In the genomic region with DNA sequence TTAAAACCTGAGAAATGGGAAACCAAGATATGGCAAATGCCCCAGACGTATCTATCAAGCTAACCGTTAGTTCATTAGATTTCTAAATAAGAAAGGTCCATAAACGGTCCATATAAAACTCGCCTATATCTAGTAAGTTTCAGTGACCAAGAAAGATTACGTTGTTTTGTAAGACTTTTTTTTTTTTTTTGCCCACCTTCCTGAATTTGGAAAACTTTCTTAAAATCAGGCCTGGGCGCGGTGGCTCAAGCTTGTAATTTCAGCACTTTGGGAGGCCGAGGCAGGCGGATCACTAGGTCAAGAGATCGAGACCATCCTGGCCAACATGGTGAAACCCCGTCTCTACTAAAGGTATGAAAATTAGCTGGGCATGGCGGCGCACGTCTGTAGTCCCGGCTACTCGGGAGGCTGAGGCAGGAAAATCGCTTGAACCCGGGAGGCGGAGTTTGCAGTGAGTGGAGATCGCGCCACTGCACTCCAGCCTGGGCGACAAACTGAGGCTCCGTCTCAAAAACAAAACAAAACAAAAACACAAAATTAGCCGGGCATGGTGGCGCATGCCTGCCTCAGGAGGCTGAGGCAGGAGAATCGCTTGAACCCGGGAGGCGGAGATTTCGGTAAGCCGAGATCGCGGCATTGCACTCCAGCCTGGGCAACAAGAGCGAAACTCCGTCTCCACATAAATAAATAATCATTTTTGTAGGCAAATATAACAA, we compare ENCODE assay signal across 8 cellular contexts. TPM values are rescaled to one million over a fixed set of nuclear protein-coding genes. Genes with fewer than 3 reads are reported as not detected.
A peak's percentile ranks its signal among the peaks of the same experiment; 100 is the strongest.
DNase-seq lines count a peak whose midpoint lies in the region; ATAC-seq and TF ChIP-seq lines count a peak whose summit lies in the region.
"Not testable (repeated sequence)": the region's sequence is repeated elsewhere in the genome, so short reads cannot be mapped to it uniquely, and the experiment has no call there.

No MANE protein-coding gene starts in this region.

- not testable (repeated sequence) for TF ChIP-seq POLR2A in esophagus muscularis mucosa (IDR thresholded peaks at IDR 0.05; ENCODE audit: low read depth)
- TF ChIP-seq POLR2A in upper lobe of left lung (IDR thresholded peaks at IDR 0.05), result peak in 1 of 4 donors; percentile 25

- peak in 1 of 2 donors; percentile 8 for TF ChIP-seq RAD21 in liver (IDR thresholded peaks at IDR 0.05)

- not testable (repeated sequence) for TF ChIP-seq CTCF in esophagus muscularis mucosa (IDR thresholded peaks at IDR 0.05); liver (IDR thresholded peaks at IDR 0.05; ENCODE audit: low read depth, low read length, missing input control); upper lobe of left lung (IDR thresholded peaks at IDR 0.05)

- ATAC-seq in activated naive CD8-positive, alpha-beta T cell treated with anti-CD3 and anti-CD28 coated beads, Interleukin-2, amount 10 ng/mL, durations not matched to agents 7 days and 5 days (ENCODE audit: low read depth); upper lobe of left lung (ENCODE audit: low FRiP score in 2 of 2): not testable (repeated sequence)

- intact Hi-C loops in esophagus muscularis mucosa (cut with DNase I), result loop anchor here (5.0 kb wide), 2 partner anchors 50 to 140 kb away; partner anchors contain the start of gene MTMR12

- not testable (repeated sequence) for TF ChIP-seq EP300 in esophagus muscularis mucosa (IDR thresholded peaks at IDR 0.05); upper lobe of left lung (IDR thresholded peaks at IDR 0.05)

- peaks cover 35 to 65% (median 62%) of the 10 kb centered on the region in 4 donors for H3K4me1 ChIP-seq in esophagus muscularis mucosa
- peaks cover 3 to 14% (median 9%) of the 10 kb centered on the region in 4 donors for H3K4me1 ChIP-seq in liver (ENCODE audit: control insufficient read depth in 4 of 4, insufficient read depth in 4 of 4, low read length in 3 of 4)
- peaks cover 12% of the 10 kb centered on the region for H3K4me1 ChIP-seq in rectal smooth muscle tissue (ENCODE audit: control insufficient read depth, insufficient read depth, low read length)
- peaks cover 31 to 60% (median 46%) of the 10 kb centered on the region in 4 donors for H3K4me1 ChIP-seq in upper lobe of left lung

- POLR2A ChIA-PET in activated naive CD8-positive, alpha-beta T cell treated with anti-CD3 and anti-CD28 coated beads, Interleukin-2, amount 10 ng/mL, durations not matched to agents 7 days and 5 days (lab: Charles Lee), result interaction anchor here (0.7 kb wide), 3 partner anchors 9 to 359 kb away, joined by 3 read pairs; no protein-coding TSS in a partner anchor

- H3K27me3 ChIP-seq in esophagus muscularis mucosa; liver (ENCODE audit: control insufficient read depth in 4 of 4, insufficient read depth in 4 of 4, low read length in 3 of 4); rectal smooth muscle tissue (ENCODE audit: control insufficient read depth, insufficient read depth, low read length); upper lobe of left lung: not testable (repeated sequence)

- peak overlapping the region; percentile 67 to 97 (median 82) for H3K4me3 ChIP-seq in esophagus muscularis mucosa
- H3K4me3 ChIP-seq in liver (ENCODE audit: low read depth in 1 of 3, low read length in 3 of 3), result peak overlapping the region; percentile 65 to 98 (median 93)
- H3K4me3 ChIP-seq in rectal smooth muscle tissue (ENCODE audit: low read length), result peak overlapping the region; percentile 96
- H3K4me3 ChIP-seq in upper lobe of left lung, result peak overlapping the region; percentile 51 to 91 (median 76)

- H3K36me3 ChIP-seq in esophagus muscularis mucosa, result peaks cover 0 to 36% (median 15%) of the 10 kb centered on the region in 4 donors
- peaks cover 0 to 30% (median 23%) of the 10 kb centered on the region in 4 donors for H3K36me3 ChIP-seq in liver (ENCODE audit: control insufficient read depth in 4 of 4, insufficient read depth in 3 of 4, low read depth in 1 of 4, low read length in 3 of 4)
- H3K36me3 ChIP-seq in rectal smooth muscle tissue (ENCODE audit: control insufficient read depth, insufficient read depth, low read length), result not testable (repeated sequence)
- H3K36me3 ChIP-seq in upper lobe of left lung, result peaks cover 0 to 41% (median 6%) of the 10 kb centered on the region in 4 donors

- H3K27me3 Mint-ChIP-seq in T-helper 2 cell treated with Interferon-gamma antibody and Interleukin-4, amounts not matched to agents 5 μg/mL and 100 μg/mL, for 36 hours (ENCODE audit: low read depth); activated naive CD8-positive, alpha-beta T cell treated with anti-CD3 and anti-CD28 coated beads, Interleukin-2, amount 10 ng/mL, durations not matched to agents 7 days and 5 days: not testable (repeated sequence)

- peak; percentile 34 for DNase-seq in EH (ENCODE audit: low read depth)
- peak; percentile 27 for DNase-seq in NCI-H1105 treated with DMSO at 0.1 percent for 48 hours (lab: John Stamatoyannopoulos, UW)
- DNase-seq in T-helper 2 cell treated with Interferon-gamma antibody and Interleukin-4, amounts not matched to agents 5 μg/mL and 100 μg/mL, for 36 hours (ENCODE audit: low spot score), result peak; percentile 26
- DNase-seq in activated naive CD8-positive, alpha-beta T cell treated with anti-CD3 and anti-CD28 coated beads, Interleukin-2, amount 10 ng/mL, durations not matched to agents 7 days and 5 days, result peak; percentile 44
- not testable (repeated sequence) for DNase-seq in esophagus muscularis mucosa (ENCODE audit: extremely low spot score)
- DNase-seq in upper lobe of left lung, result peak in 1 of 2 donors; percentile 28

- H3K27ac ChIP-seq in esophagus muscularis mucosa (replicated peaks in 1 of 4) (peak overlapping the region; percentile 96 to 100 (median 98)), liver (ENCODE audit: low read depth in 1 of 2, low read length in 2 of 2) (peak overlapping the region; percentile 99 to 100), rectal smooth muscle tissue (ENCODE audit: low read depth, low read length) (peak overlapping the region; percentile 100), upper lobe of left lung (peak overlapping the region; percentile 98 to 100 (median 100))

- H3K4me3 Mint-ChIP-seq in T-helper 2 cell treated with Interferon-gamma antibody and Interleukin-4, amounts not matched to agents 5 μg/mL and 100 μg/mL, for 36 hours, result peak overlapping the region; percentile 99
- H3K4me3 Mint-ChIP-seq in activated naive CD8-positive, alpha-beta T cell treated with anti-CD3 and anti-CD28 coated beads, Interleukin-2, amount 10 ng/mL, durations not matched to agents 7 days and 5 days, result peak overlapping the region; percentile 98

- not testable (repeated sequence) for H3K9me3 ChIP-seq in esophagus muscularis mucosa; liver (ENCODE audit: control insufficient read depth in 4 of 4, low read length in 3 of 4); upper lobe of left lung

- peak overlapping the region; percentile 100 for H3K27ac Mint-ChIP-seq in T-helper 2 cell treated with Interferon-gamma antibody and Interleukin-4, amounts not matched to agents 5 μg/mL and 100 μg/mL, for 36 hours
- peak overlapping the region; percentile 98 for H3K27ac Mint-ChIP-seq in activated naive CD8-positive, alpha-beta T cell treated with anti-CD3 and anti-CD28 coated beads, Interleukin-2, amount 10 ng/mL, durations not matched to agents 7 days and 5 days

- not testable (repeated sequence) for H3K9me3 Mint-ChIP-seq in T-helper 2 cell treated with Interferon-gamma antibody and Interleukin-4, amounts not matched to agents 5 μg/mL and 100 μg/mL, for 36 hours; activated naive CD8-positive, alpha-beta T cell treated with anti-CD3 and anti-CD28 coated beads, Interleukin-2, amount 10 ng/mL, durations not matched to agents 7 days and 5 days

- WGBS in esophagus muscularis mucosa, result 10% methylated on average over 34 of the region's 34 CpGs
- 7% methylated on average over 34 of the region's 34 CpGs for WGBS in liver
- WGBS in upper lobe of left lung, 2 donors, result 6 to 7% methylated on average over 33 to 34 of the region's 34 CpGs

- peak overlapping the region; percentile 58 to 100 for H3K9ac ChIP-seq in liver (ENCODE audit: low read depth in 1 of 2, low read length in 2 of 2)
- not testable (repeated sequence) for H3K9ac ChIP-seq in rectal smooth muscle tissue (ENCODE audit: low read length)

- H3K4me1 Mint-ChIP-seq in T-helper 2 cell treated with Interferon-gamma antibody and Interleukin-4, amounts not matched to agents 5 μg/mL and 100 μg/mL, for 36 hours (ENCODE audit: low read depth), result peaks cover 36% of the 10 kb centered on the region
- peaks cover 28% of the 10 kb centered on the region for H3K4me1 Mint-ChIP-seq in activated naive CD8-positive, alpha-beta T cell treated with anti-CD3 and anti-CD28 coated beads, Interleukin-2, amount 10 ng/mL, durations not matched to agents 7 days and 5 days

- H3K36me3 Mint-ChIP-seq in T-helper 2 cell treated with Interferon-gamma antibody and Interleukin-4, amounts not matched to agents 5 μg/mL and 100 μg/mL, for 36 hours (ENCODE audit: low read depth), result peaks cover 48% of the 10 kb centered on the region
- peaks cover 22% of the 10 kb centered on the region for H3K36me3 Mint-ChIP-seq in activated naive CD8-positive, alpha-beta T cell treated with anti-CD3 and anti-CD28 coated beads, Interleukin-2, amount 10 ng/mL, durations not matched to agents 7 days and 5 days

TF ChIP-seq in liver, 16 proteins besides CTCF, POLR2A, EP300 and RAD21:
- TF ChIP-seq YY1 (IDR thresholded peaks at IDR 0.05), result peak; percentile 77

RNA-seq across cellular contexts. Expression of gene GOLPH3, which starts 1.8 kb away (rescaled TPM):
- 10 to 100 TPM; 65.3 to 69.7 TPM for total RNA-seq in activated naive CD8-positive, alpha-beta T cell treated with anti-CD3 and anti-CD28 coated beads, Interleukin-2, amount 10 ng/mL, durations not matched to agents 7 days and 5 days
- total RNA-seq in esophagus muscularis mucosa, result 100 to 1,000 TPM; 149 to 277 (median 187) TPM
- total RNA-seq in liver, result 100 to 1,000 TPM in 1 of 2 donors, 10 to 100 TPM in 1; 70.5 to 116 TPM
- 10 to 100 TPM; 64.1 to 66.5 TPM for polyA plus RNA-seq in liver
- total RNA-seq in upper lobe of left lung, result 100 to 1,000 TPM in 5 of 6 donors, 10 to 100 TPM in 1; 90.1 to 127 (median 123) TPM
